ENCODE assay signal across 16 cellular contexts in genomic region chr5:92644271-92644886, GRCh38.
DNase-seq lines count a peak whose midpoint lies in the region; ATAC-seq, FAIRE-seq and TF ChIP-seq lines count a peak whose summit lies in the region.
"Had no signal": no experiment of that assay in that cellular context is flagged by ENCODE, and none has a peak within 500 bp of the region (broad histone marks: within the 10 kb centered on the region; RNA-seq: fewer than 3 reads in every experiment).

No MANE protein-coding gene starts in this region.

- H3K56ac ChIP-seq in H1 (replicated peaks; ENCODE audit: insufficient read length, low read depth, low read length): no peak overlapping the region

- no peak overlapping the region for H2BK120ac ChIP-seq in H1 (replicated peaks; ENCODE audit: low read depth, low read length)

- H3K18ac ChIP-seq in H1 (ENCODE audit: extremely low read depth, low read length): no peak overlapping the region

- H2AFZ ChIP-seq in H1 (ENCODE audit: low read length): peak overlapping the region; percentile 74

- H3K14ac ChIP-seq in H1 (ENCODE audit: insufficient read length): no peak overlapping the region

- CTCF ChIA-PET in HEK293T (lab: Yijun Ruan, JAX): interaction anchor here (0.7 to 1.1 kb wide), 2 partner anchors 11 to 132 kb away, joined by 3 to 4 read pairs; no protein-coding TSS in a partner anchor
- CTCF ChIA-PET in H1 (lab: Charles Lee; ENCODE audit: partially characterized antibody): interaction anchor here (1.0 to 2.5 kb wide), 6 partner anchors 9 to 123 kb away, joined by 4 to 13 read pairs (median 6); no protein-coding TSS in a partner anchor

- H3K4ac ChIP-seq in H1 (replicated peaks; ENCODE audit: insufficient read length, low read depth, low read length): no peak overlapping the region

- FAIRE-seq in H1 (lab: Jason Lieb, UNC) (peak; percentile 82), GM19239 (lab: Jason Lieb, UNC) (no peak)

- no peak for TF ChIP-seq EP300 in H1 (IDR thresholded peaks at IDR 0.05; ENCODE audit: borderline replicate concordance in 1 of 2, low read depth in 2 of 2, low read length in 2 of 2)

- H3K27me3 ChIP-seq in BE2C (no peaks in the 10 kb centered on the region), H1 (replicated peaks in 1 of 4; ENCODE audit: control insufficient read depth in 3 of 4, extremely low read depth in 1 of 4, insufficient read depth in 3 of 4, low read length in 3 of 4) (peaks cover 0 to 2% (median 0%) of the 10 kb centered on the region in 4 experiments; a peak in 1 of 7 replicates), liver (ENCODE audit: control insufficient read depth in 4 of 4, insufficient read depth in 4 of 4, low read length in 3 of 4) (no peaks in the 10 kb centered on the region)
- H3K27me3 ChIP-seq: adrenal gland, colonic mucosa, heart right ventricle had no signal

- TF ChIP-seq POLR2A in H1 (IDR thresholded peaks at IDR 0.05; ENCODE audit: control extremely low read depth in 1 of 2, low read depth in 2 of 2, low read length in 2 of 2): no peak

- POLR2A ChIA-PET in HEK293T (lab: Yijun Ruan, JAX) (no interaction called here), H1 (lab: Charles Lee; ENCODE audit: partially characterized antibody) (no interaction called here)

- H3K9me3 ChIP-seq in BE2C (no peaks in the 10 kb centered on the region), H1 (ENCODE audit: insufficient read depth in 2 of 2, low read depth in 1 of 2, low read length in 1 of 2) (no peaks in the 10 kb centered on the region), liver (ENCODE audit: control insufficient read depth in 4 of 4, low read length in 3 of 4) (no peaks in the 10 kb centered on the region)
- H3K9me3 ChIP-seq: adrenal gland, colonic mucosa, heart right ventricle had no signal

- no peak overlapping the region for H3K23ac ChIP-seq in H1 (ENCODE audit: insufficient read length)

- H3K27ac ChIP-seq in H1 (ENCODE audit: low read depth, low read length) (no peak overlapping the region), liver (ENCODE audit: low read depth in 1 of 2, low read length in 2 of 2) (no peak overlapping the region)
- H3K27ac ChIP-seq: adrenal gland, colonic mucosa, heart right ventricle, RWPE1 had no signal

- H4K20me1 ChIP-seq in H1 (replicated peaks in 1 of 2; ENCODE audit: control insufficient read depth in 1 of 2, insufficient read depth in 2 of 2, low read length in 2 of 2): no peaks in the 10 kb centered on the region

- no peaks in the 10 kb centered on the region for H3K23me2 ChIP-seq in H1 (ENCODE audit: low read depth, low read length)

- H3K36me3 ChIP-seq in BE2C: no peaks in the 10 kb centered on the region
- H3K36me3 ChIP-seq in H1 (ENCODE audit: control insufficient read depth in 2 of 4, insufficient read depth in 4 of 4, low read length in 3 of 4): no peaks in the 10 kb centered on the region
- no peaks in the 10 kb centered on the region for H3K36me3 ChIP-seq in liver (ENCODE audit: control insufficient read depth in 4 of 4, insufficient read depth in 3 of 4, low read depth in 1 of 4, low read length in 3 of 4)
- H3K36me3 ChIP-seq: adrenal gland, colonic mucosa, heart right ventricle had no signal

- H2AK5ac ChIP-seq in H1 (ENCODE audit: low read depth, low read length): no peak overlapping the region

- no peak overlapping the region for H2BK15ac ChIP-seq in H1 (ENCODE audit: low read length)

- H2BK5ac ChIP-seq in H1 (ENCODE audit: low read depth, low read length): no peak overlapping the region

- H3K4me3 ChIP-seq in BE2C (ENCODE audit: low read depth, low read length): no peak overlapping the region
- H3K4me3 ChIP-seq in H1 (ENCODE audit: extremely low read depth in 1 of 4, insufficient read depth in 2 of 4, low read depth in 3 of 4, low read length in 4 of 4): no peak overlapping the region
- no peak overlapping the region for H3K4me3 ChIP-seq in liver (ENCODE audit: low read depth in 1 of 3, low read length in 3 of 3)
- H3K4me3 ChIP-seq: adrenal gland, colonic mucosa, heart right ventricle had no signal

- no peak for DNase-seq in BE2C
- peak; percentile 29 for DNase-seq in HEK293T (ENCODE audit: extremely low spot score)
- DNase-seq in H1 (ENCODE audit: low read depth in 1 of 2, low spot score in 2 of 2): no peak
- DNase-seq in stimulated activated naive CD4-positive, alpha-beta T cell treated with Interleukin-2 at 50 U/mL for 16 hours (lab: John Stamatoyannopoulos, UW): no peak
- DNase-seq in GM19239 (ENCODE audit: insufficient read length, low spot score): no peak
- DNase-seq: activated B cell treated with CpG ODN at 0.5 μM for 24 hours, adrenal gland, AML-193, colonic mucosa, heart right ventricle, NCI-H1930, NCI-H774 had no signal

- H4K8ac ChIP-seq in H1 (ENCODE audit: extremely low read depth, insufficient read depth, low read length): no peak overlapping the region

- peaks cover 16% of the 10 kb centered on the region for H3K4me1 ChIP-seq in BE2C
- peaks cover 0 to 8% (median 2%) of the 10 kb centered on the region in 4 experiments; a peak in 2 of 7 replicates for H3K4me1 ChIP-seq in H1 (replicated peaks in 1 of 4; ENCODE audit: control insufficient read depth in 3 of 4, insufficient read depth in 4 of 4, low read length in 3 of 4)
- H3K4me1 ChIP-seq in liver (ENCODE audit: control insufficient read depth in 4 of 4, insufficient read depth in 4 of 4, low read length in 3 of 4): peaks cover 0 to 21% (median 10%) of the 10 kb centered on the region in 4 donors
- H3K4me1 ChIP-seq: colonic mucosa had no signal

- no peaks in the 10 kb centered on the region for H3K79me1 ChIP-seq in H1 (ENCODE audit: low read depth, low read length)

- H3K9ac ChIP-seq in H1 (replicated peaks in 1 of 4; ENCODE audit: extremely low read depth in 1 of 4, low read depth in 3 of 4, low read length in 3 of 4) (no peak overlapping the region), liver (ENCODE audit: low read depth in 1 of 2, low read length in 2 of 2) (no peak overlapping the region)

- peak; percentile 24 to 26; a peak in 2 of 4 replicates for TF ChIP-seq RAD21 in H1 (IDR thresholded peaks at IDR 0.05 in 1 of 2, conservative IDR thresholded peaks at IDR 0.05 in 1 of 2; ENCODE audit: low read depth in 2 of 2, low read length in 2 of 2)
- peak in 1 of 2 donors; percentile 38 for TF ChIP-seq RAD21 in liver (IDR thresholded peaks at IDR 0.05)

- H2BK12ac ChIP-seq in H1 (ENCODE audit: low read depth, low read length): no peak overlapping the region

- TF ChIP-seq CTCF in BE2C (IDR thresholded peaks at IDR 0.05; ENCODE audit: low read depth, low read length) (peak; percentile 37), H1 (IDR thresholded peaks at IDR 0.05; ENCODE audit: control extremely low read depth in 1 of 3, insufficient read depth in 1 of 3, low read depth in 1 of 3, low read length in 3 of 3) (peak in 1 of 3 experiments; percentile 28; a peak in 2 of 4 replicates), liver (IDR thresholded peaks at IDR 0.05; ENCODE audit: low read depth, low read length, missing input control) (peak; percentile 30)

- H3K4me2 ChIP-seq in H1 (ENCODE audit: insufficient read depth in 1 of 2, low read depth in 2 of 2, low read length in 2 of 2): no peak overlapping the region

- H4K5ac ChIP-seq in H1 (ENCODE audit: insufficient read length, low read depth, low read length): no peak overlapping the region

- no peak overlapping the region for H2BK20ac ChIP-seq in H1 (ENCODE audit: low read length)

- no peaks in the 10 kb centered on the region for H3K79me2 ChIP-seq in H1 (ENCODE audit: control insufficient read depth in 1 of 2, insufficient read depth in 2 of 2, low read length in 2 of 2)

- 60% methylated on average over 4 of the region's 4 CpGs; no CpG with 5 or more reads in 1 of the 2 experiments for WGBS in H1 (ENCODE audit: extremely low coverage in 1 of 2, insufficient coverage in 1 of 2, insufficient read length in 1 of 2, insufficient replicate concordance in 2 of 2, low coverage in 1 of 2, low lambda C conversion rate in 2 of 2, missing lambda C conversion rate in 1 of 2), 2 experiments
- 34% methylated on average over 4 of the region's 4 CpGs for WGBS in liver

- ATAC-seq in GM21526 (IDR thresholded peaks at IDR 0.05; ENCODE audit: low FRiP score, unreplicated experiment): no peak
- no peak for ATAC-seq in HG02763 (IDR thresholded peaks at IDR 0.05; ENCODE audit: unreplicated experiment)

- no peak overlapping the region for H4K91ac ChIP-seq in H1 (replicated peaks; ENCODE audit: insufficient read length, low read length)

TF ChIP-seq in HEK293T, 16 proteins besides CTCF, POLR2A, EP300 and RAD21 (continues in another document):
- no peak for TF ChIP-seq CTBP1 (IDR thresholded peaks at IDR 0.05; ENCODE audit: borderline replicate concordance)
- no peak for TF ChIP-seq NFRKB (IDR thresholded peaks at IDR 0.05)
- TF ChIP-seq LEF1 (IDR thresholded peaks at IDR 0.05; ENCODE audit: borderline replicate concordance): no peak
- no peak for TF ChIP-seq SP1 (IDR thresholded peaks at IDR 0.05)
- no peak for TF ChIP-seq SUZ12 (IDR thresholded peaks at IDR 0.05)
- TF ChIP-seq FOXA1 (IDR thresholded peaks at IDR 0.05): no peak
- no peak for TF ChIP-seq ELF4 (IDR thresholded peaks at IDR 0.05)
- no peak for TF ChIP-seq L3MBTL2 (conservative IDR thresholded peaks at IDR 0.05)
- no peak for TF ChIP-seq ARNT (IDR thresholded peaks at IDR 0.05)
- no peak for TF ChIP-seq FOXK2 (IDR thresholded peaks at IDR 0.05)
- no peak for TF ChIP-seq ZNF384 (IDR thresholded peaks at IDR 0.05)

TF ChIP-seq in H1, 55 proteins besides CTCF, POLR2A, EP300 and RAD21 (continues in another document):
- TF ChIP-seq SAP30 (IDR thresholded peaks at IDR 0.05; ENCODE audit: insufficient read depth, insufficient replicate concordance, low read length): no peak
- TF ChIP-seq CEBPB (IDR thresholded peaks at IDR 0.05; ENCODE audit: low read depth, low read length): no peak
- no peak for TF ChIP-seq MAX (IDR thresholded peaks at IDR 0.05)
- TF ChIP-seq KDM5A (IDR thresholded peaks at IDR 0.05; ENCODE audit: low read length): no peak
- no peak for TF ChIP-seq KDM4A (IDR thresholded peaks at IDR 0.05; ENCODE audit: low read depth, low read length, severe bottlenecking)
- no peak for TF ChIP-seq ASH2L (IDR thresholded peaks at IDR 0.05; ENCODE audit: low read length)

TF ChIP-seq in liver, 16 proteins besides CTCF, POLR2A, EP300 and RAD21:
- peak; percentile 19 for TF ChIP-seq NR2F2 (IDR thresholded peaks at IDR 0.05)
- no peak for TF ChIP-seq ATF3 (IDR thresholded peaks at IDR 0.05)
